In genomic region chr10:86393401-86393800, GRCh38 we compare ENCODE assay signal across 25 cellular contexts. TPM values are rescaled to one million over a fixed set of nuclear protein-coding genes. Genes with fewer than 3 reads are reported as not detected.
A peak's percentile ranks its signal among the peaks of the same experiment; 100 is the strongest.
DNase-seq lines count a peak whose midpoint lies in the region; TF ChIP-seq lines count a peak whose summit lies in the region.
"Had no signal": no experiment of that assay in that cellular context is flagged by ENCODE, and none has a peak within 500 bp of the region (broad histone marks: within the 10 kb centered on the region; RNA-seq: fewer than 3 reads in every experiment).

No MANE protein-coding gene starts in this region.

- H3K14ac ChIP-seq in neuronal stem cell (ENCODE audit: low read length): peak overlapping the region; percentile 82

- no peak overlapping the region for H4K8ac ChIP-seq in neuronal stem cell (ENCODE audit: low read depth, low read length)

- H2AFZ ChIP-seq in GM23248: no peak overlapping the region
- H2AFZ ChIP-seq in neuronal stem cell (ENCODE audit: low read length): no peak overlapping the region
- H2AFZ ChIP-seq: hepatocyte had no signal

- no peaks in the 10 kb centered on the region for H3K9me2 ChIP-seq in GM23248 (ENCODE audit: insufficient read depth)

- no peak overlapping the region for H3K4ac ChIP-seq in neuronal stem cell (ENCODE audit: low read length)

- H3K4me2 ChIP-seq in GM23248 (ENCODE audit: unreplicated experiment) (no peak overlapping the region), neuronal stem cell (ENCODE audit: insufficient read depth, low read length, poor library complexity, severe bottlenecking) (no peak overlapping the region)
- H3K4me2 ChIP-seq: hepatocyte had no signal

- H3K4me1 ChIP-seq in GM23248 (ENCODE audit: insufficient read depth) (no peaks in the 10 kb centered on the region), neuronal stem cell (ENCODE audit: control insufficient read depth in 2 of 2, insufficient read depth in 1 of 2, low read depth in 1 of 2, low read length in 2 of 2) (peaks cover 0 to 4% of the 10 kb centered on the region in 2 donors)
- H3K4me1 ChIP-seq: HAP-1 had no signal

- H3F3A ChIP-seq in GM23248 (ENCODE audit: insufficient read depth): no peaks in the 10 kb centered on the region

- 31 to 33% methylated on average over 8 of the region's 8 CpGs for WGBS in GM23248 (ENCODE audit: low coverage in 1 of 2, low lambda C conversion rate in 2 of 2, missing lambda C conversion rate in 2 of 2), 2 experiments
- no CpG with 5 or more reads among the region's 8 CpGs for WGBS in neuronal stem cell (ENCODE audit: extremely low coverage in 2 of 2, insufficient read length in 2 of 2, insufficient replicate concordance in 1 of 2), 2 donors

- no peaks in the 10 kb centered on the region for H4K20me1 ChIP-seq in GM23248 (ENCODE audit: insufficient read depth)

- H2BK120ac ChIP-seq in neuronal stem cell (ENCODE audit: low read depth, low read length): no peak overlapping the region

- peaks cover 30% of the 10 kb centered on the region for H3K27me3 ChIP-seq in GM23248 (replicated peaks; ENCODE audit: insufficient read depth)
- H3K27me3 ChIP-seq in WERI-Rb-1 (ENCODE audit: insufficient read depth, low read depth, severe bottlenecking): no peaks in the 10 kb centered on the region
- H3K27me3 ChIP-seq in neuronal stem cell (ENCODE audit: control insufficient read depth in 3 of 3, insufficient read depth in 3 of 3, low read depth in 1 of 3, low read length in 3 of 3): peaks cover 0 to 66% (median 6%) of the 10 kb centered on the region in 3 experiments

- H3K18ac ChIP-seq in neuronal stem cell (ENCODE audit: low read length): peak overlapping the region; percentile 57

- in situ Hi-C loops in GM23248 (cut with MboI): loop anchor here (10.0 kb wide), 1 partner anchor 191 kb away; no protein-coding TSS in a partner anchor

- H2BK5ac ChIP-seq in neuronal stem cell (ENCODE audit: low read length): no peak overlapping the region

- TF ChIP-seq CTCF in WERI-Rb-1 (IDR thresholded peaks at IDR 0.05; ENCODE audit: low read depth, low read length): no peak

- H3K27ac ChIP-seq in GM23248 (no peak overlapping the region), WERI-Rb-1 (peak overlapping the region; percentile 12; the same call in 1 of the 2 replicates), neuronal stem cell (replicated peaks; ENCODE audit: low read length) (no peak overlapping the region)
- H3K27ac ChIP-seq: hepatocyte, thoracic aorta had no signal

- peak overlapping the region; percentile 58 for H2BK15ac ChIP-seq in neuronal stem cell (ENCODE audit: low read length)

- H3K9me3 ChIP-seq in GM23248 (ENCODE audit: low read depth) (no peaks in the 10 kb centered on the region), WERI-Rb-1 (ENCODE audit: severe bottlenecking) (no peaks in the 10 kb centered on the region), neuronal stem cell (replicated peaks in 1 of 2; ENCODE audit: control insufficient read depth in 2 of 2, insufficient read depth in 1 of 2, low read depth in 1 of 2, low read length in 2 of 2) (no peaks in the 10 kb centered on the region)
- H3K9me3 ChIP-seq: HAP-1, thoracic aorta had no signal

- DNase-seq in NCI-H82 (lab: John Stamatoyannopoulos, UW) (peak; percentile 27), NCI-H82 treated with DMSO at 0.1 percent for 48 hours (lab: John Stamatoyannopoulos, UW; ENCODE audit: unreplicated experiment) (no peak), GM23248 (peak; percentile 54), WERI-Rb-1 (no peak), neuronal stem cell (ENCODE audit: low spot score) (no peak), NCI-H187 treated with DMSO at 0.1 percent for 48 hours (lab: John Stamatoyannopoulos, UW) (no peak), GM03348 (ENCODE audit: low spot score) (no peak), SW 1271 (lab: John Stamatoyannopoulos, UW) (no peak)
- DNase-seq: 8988T; activated CD4-positive, alpha-beta T cell treated with anti-CD3 and anti-CD28 coated beads for 48 hours; anterior cingulate cortex; CD4-positive, CD25-positive, alpha-beta regulatory T cell; DND-41; left cardiac atrium; mammary epithelial cell; NCI-H1048; NCI-H524; NK-92 treated with Interleukin-12 subunit alpha and Interleukin-12 subunit beta, amount 100 ng/mL, for 24 hours; stimulated activated CD8-positive, alpha-beta memory T cell treated with anti-CD3 and anti-CD28 coated beads, Interleukin-4, amount 100 ng/mL, for 48 hours had no signal

- no peaks in the 10 kb centered on the region for H3K36me3 ChIP-seq in GM23248 (ENCODE audit: low read depth)
- no peaks in the 10 kb centered on the region for H3K36me3 ChIP-seq in WERI-Rb-1
- H3K36me3 ChIP-seq in neuronal stem cell (replicated peaks in 1 of 2; ENCODE audit: control insufficient read depth in 2 of 2, insufficient read depth in 2 of 2, low read length in 2 of 2): no peaks in the 10 kb centered on the region
- H3K36me3 ChIP-seq: HAP-1, thoracic aorta had no signal

- H4K91ac ChIP-seq in neuronal stem cell (ENCODE audit: low read depth, low read length, poor library complexity): no peak overlapping the region

- H2BK12ac ChIP-seq in neuronal stem cell (ENCODE audit: low read length): no peak overlapping the region

- H3K4me3 ChIP-seq in GM23248 (no peak overlapping the region), WERI-Rb-1 (ENCODE audit: low read depth, low read length) (no peak overlapping the region), neuronal stem cell (ENCODE audit: low read length in 2 of 2) (no peak overlapping the region)
- H3K4me3 ChIP-seq: HAP-1, hepatocyte, thoracic aorta had no signal

- no peaks in the 10 kb centered on the region for H3K79me2 ChIP-seq in GM23248 (ENCODE audit: insufficient read depth)
- H3K79me2 ChIP-seq: hepatocyte had no signal

- no peak overlapping the region for H2AK5ac ChIP-seq in neuronal stem cell (ENCODE audit: low read depth, low read length)

- H3K79me1 ChIP-seq in neuronal stem cell (ENCODE audit: low read depth, low read length): peaks cover 2% of the 10 kb centered on the region

- no peak overlapping the region for H3K9ac ChIP-seq in GM23248
- H3K9ac ChIP-seq in neuronal stem cell (ENCODE audit: low read depth, low read length, poor library complexity): peak overlapping the region; percentile 44

- H3K23ac ChIP-seq in neuronal stem cell (ENCODE audit: low read depth, low read length, poor library complexity): no peak overlapping the region

RNA-seq across cellular contexts. Expression of gene GRID1, which starts 26.8 kb away (rescaled TPM):
- total RNA-seq in GM23248 (2014; rRNA removed; shearing (Covaris generic)): not detected in 2 replicates
- not detected in 2 replicates for polyA plus RNA-seq in GM23248 (2016; fragmentation: Nextera tagmentation; extraction: Ambion mirVana)
- polyA plus RNA-seq in neuronal stem cell (2013, experiment 1 of 2): 0.70 TPM
- polyA plus RNA-seq in neuronal stem cell (2013, experiment 2 of 2): 0.89 TPM
- total RNA-seq: CD4-positive, CD25-positive, alpha-beta regulatory T cell; endothelial cell of umbilical vein; T-helper 2 cell treated with Interferon-gamma antibody and Interleukin-4, amounts not matched to agents 100 ng/mL and 5 ng/mL, for 36 hours had no signal
- polyA plus RNA-seq: CD4-positive, CD25-positive, alpha-beta regulatory T cell; endothelial cell of umbilical vein; IgD-negative memory B cell had no signal

Comparison
In these comparisons a context has a peak if more than half of its experiments do, and no peak if none do; other contexts are left out.
1. DNase-seq: peak in NCI-H82 (single experiment) and GM23248 (single experiment); none in NCI-H82 treated with DMSO at 0.1 percent for 48 hours (single experiment), WERI-Rb-1 (single experiment), neuronal stem cell (single experiment), NCI-H187 treated with DMSO at 0.1 percent for 48 hours (single experiment), GM03348 (single experiment) and SW 1271 (0 of 2).